In genomic region chr2:9310390-9310789, GRCh38 we compare ENCODE assay signal across 8 cellular contexts.
DNase-seq lines count a peak whose midpoint lies in the region; ATAC-seq and TF ChIP-seq lines count a peak whose summit lies in the region.
"Had no signal": no experiment of that assay in that cellular context is flagged by ENCODE, and none has a peak within 500 bp of the region (broad histone marks: within the 10 kb centered on the region; RNA-seq: fewer than 3 reads in every experiment).

No MANE protein-coding gene starts in this region.

- no peak for TF ChIP-seq EP300 in upper lobe of left lung (IDR thresholded peaks at IDR 0.05)

- H3K36me3 ChIP-seq in KMS-11 (ENCODE audit: insufficient read depth), result no peaks in the 10 kb centered on the region
- H3K36me3 ChIP-seq in left lung, result no peaks in the 10 kb centered on the region
- H3K36me3 ChIP-seq in upper lobe of left lung, result no peaks in the 10 kb centered on the region

- TF ChIP-seq CTCF in KMS-11 (conservative IDR thresholded peaks at IDR 0.05; ENCODE audit: low read depth, low read length) (no peak), cardiac fibroblast (IDR thresholded peaks at IDR 0.05; ENCODE audit: low read depth, low read length) (no peak), left lung (IDR thresholded peaks at IDR 0.05) (no peak), upper lobe of left lung (IDR thresholded peaks at IDR 0.05) (no peak)

- intact Hi-C loops in left lung (cut with DNase I), result no loop called here

- H3K27me3 ChIP-seq in KMS-11 (ENCODE audit: insufficient read depth, low read depth), result no peaks in the 10 kb centered on the region
- no peaks in the 10 kb centered on the region for H3K27me3 ChIP-seq in left lung
- H3K27me3 ChIP-seq in upper lobe of left lung, result no peaks in the 10 kb centered on the region

- no peak overlapping the region for H2AFZ ChIP-seq in KMS-11 (ENCODE audit: low read depth)

- peak overlapping the region; percentile 78 for H3K4me2 ChIP-seq in KMS-11

- peak; percentile 81 for ATAC-seq in left lung
- ATAC-seq in upper lobe of left lung (ENCODE audit: low FRiP score in 2 of 2), result peak; percentile 38 to 91
- ATAC-seq in HG02840 (IDR thresholded peaks at IDR 0.05; ENCODE audit: low FRiP score, unreplicated experiment), result no peak
- no peak for ATAC-seq in GM21723 (IDR thresholded peaks at IDR 0.05; ENCODE audit: unreplicated experiment)
- ATAC-seq: stimulated activated naive CD8-positive, alpha-beta T cell treated with anti-CD3 and anti-CD28 coated beads, Interleukin-15, amount 100 ng/mL, for 72 hours had no signal

- H3K79me2 ChIP-seq in KMS-11 (ENCODE audit: insufficient read depth, low read depth), result peaks cover 13% of the 10 kb centered on the region; the same call in 1 of the 2 replicates

- H3K9me3 ChIP-seq in left lung, result no peaks in the 10 kb centered on the region
- no peaks in the 10 kb centered on the region for H3K9me3 ChIP-seq in upper lobe of left lung

- H4K20me1 ChIP-seq in KMS-11 (ENCODE audit: insufficient read depth), result no peaks in the 10 kb centered on the region

- H3K27ac ChIP-seq in KMS-11 (peak overlapping the region; percentile 25; the same call in 1 of the 2 replicates), left lung (peak overlapping the region; percentile 61 to 83), upper lobe of left lung (peak overlapping the region; percentile 41 to 73 (median 68))

- H3K4me1 ChIP-seq in KMS-11 (ENCODE audit: low read depth, poor library complexity, severe bottlenecking), result peaks cover 65% of the 10 kb centered on the region
- peaks cover 12 to 15% of the 10 kb centered on the region in 2 donors for H3K4me1 ChIP-seq in left lung
- H3K4me1 ChIP-seq in upper lobe of left lung, result peaks cover 14 to 27% (median 17%) of the 10 kb centered on the region in 4 donors

- TF ChIP-seq POLR2A in upper lobe of left lung (IDR thresholded peaks at IDR 0.05), result no peak

- H3K4me3 ChIP-seq in KMS-11 (IDR thresholded peaks at IDR 0.05; ENCODE audit: insufficient read depth, low read depth, low read length) (no peak overlapping the region), cardiac fibroblast (replicated peaks in 1 of 2; ENCODE audit: low read depth in 2 of 2, low read length in 2 of 2) (no peak overlapping the region), left lung (no peak overlapping the region), upper lobe of left lung (no peak overlapping the region)

- no peak overlapping the region for H3K9ac ChIP-seq in KMS-11

- peak; percentile 88 to 95 for DNase-seq in cardiac fibroblast (ENCODE audit: low read depth in 2 of 2)
- no peak for DNase-seq in left lung
- no peak for DNase-seq in upper lobe of left lung
- no peak for DNase-seq in DMS153 treated with DMSO at 0.1 percent for 48 hours (lab: John Stamatoyannopoulos, UW; ENCODE audit: unreplicated experiment)
- DNase-seq: stimulated activated naive CD8-positive, alpha-beta T cell treated with anti-CD3 and anti-CD28 coated beads, Interleukin-15, amount 100 ng/mL, for 72 hours had no signal

Comparison
In these comparisons a context has a peak if more than half of its experiments do, and no peak if none do; other contexts are left out.
1. DNase-seq: peak in cardiac fibroblast (2 of 2); none in left lung (0 of 2), upper lobe of left lung (0 of 2) and DMS153 treated with DMSO at 0.1 percent for 48 hours (single experiment).
2. ATAC-seq: peak in left lung (single experiment) and upper lobe of left lung (2 of 2); none in HG02840 (single experiment) and GM21723 (single experiment).
3. Peak in every context shown above with its lines, with median percentiles within 50 percentile points of each other: H3K27ac ChIP-seq.